16 cellular contexts compared by ENCODE assay signal in genomic region chrX:66760648-66761047, GRCh38.
DNase-seq lines count a peak whose midpoint lies in the region; ATAC-seq, FAIRE-seq and TF ChIP-seq lines count a peak whose summit lies in the region.
"Had no signal": no experiment of that assay in that cellular context is flagged by ENCODE, and none has a peak within 500 bp of the region (broad histone marks: within the 10 kb centered on the region; RNA-seq: fewer than 3 reads in every experiment).

No MANE protein-coding gene starts in this region.

- H3K9ac ChIP-seq in MM.1S (ENCODE audit: low read length): no peak overlapping the region
- H3K9ac ChIP-seq in K562 (ENCODE audit: insufficient read depth in 1 of 2, low read depth in 2 of 2, low read length in 2 of 2): no peak overlapping the region
- no peak overlapping the region for H3K9ac ChIP-seq in mesendoderm (ENCODE audit: low read length)

- no peak overlapping the region for H2BK15ac ChIP-seq in mesendoderm (replicated peaks; ENCODE audit: low read depth)

- WGBS in K562 (ENCODE audit: insufficient coverage, low coverage, missing lambda C conversion rate): 0% methylated on average over 1 of the region's 1 CpG
- no CpG with 5 or more reads among the region's 1 CpG for WGBS in mesendoderm (ENCODE audit: extremely low coverage, insufficient coverage, low lambda C conversion rate)

- no peak overlapping the region for H2BK120ac ChIP-seq in mesendoderm (ENCODE audit: low read depth, low read length)

- no peaks in the 10 kb centered on the region for H3K9me3 ChIP-seq in MM.1S (replicated peaks; ENCODE audit: insufficient read depth, low read length)
- no peaks in the 10 kb centered on the region for H3K9me3 ChIP-seq in K562 (replicated peaks; ENCODE audit: control insufficient read depth, insufficient read depth, low read depth, low read length)
- H3K9me3 ChIP-seq: neutrophil had no signal

- no peak overlapping the region for H3K56ac ChIP-seq in mesendoderm (ENCODE audit: low read length)

- intact Hi-C loops in K562 (cut with micrococcal nuclease): no loop called here

- no peak overlapping the region for H3K4ac ChIP-seq in mesendoderm (ENCODE audit: low read depth, low read length)

- CTCF ChIA-PET in K562 (lab: Yijun Ruan, JAX; ENCODE audit: low intra/inter-chr PET ratio): no interaction called here

- no peak for FAIRE-seq in K562 (lab: Jason Lieb, UNC)

- ATAC-seq in K562 (0 out of 3 replicates have a peak, but pooled peaks have one; percentile 31), GM18868 (IDR thresholded peaks at IDR 0.05; ENCODE audit: unreplicated experiment) (no peak)
- ATAC-seq in activated T-cell treated with anti-CD3 and anti-CD28 coated beads, Interleukin-2, amount 50 U/mL, for 72 hours (replicated peaks in 1 of 2): no peak
- ATAC-seq: left cardiac atrium, WTC11 had no signal

- in situ Hi-C loops in K562 (cut with MboI): no loop called here

- no peak overlapping the region for H3K27ac Mint-ChIP-seq in activated T-cell treated with anti-CD3 and anti-CD28 coated beads, Interleukin-2, amount 50 U/mL, for 72 hours
- H3K27ac Mint-ChIP-seq: CD4-positive, alpha-beta memory T cell; WTC11 had no signal

- no peak for DNase-seq in GM10266 (ENCODE audit: extremely low spot score)
- peak; percentile 11 for DNase-seq in MM.1S
- DNase-seq in K562 (ENCODE audit: extremely low read depth in 1 of 4, low spot score in 3 of 4): peak in 2 of 4 experiments; percentile 0 to 4
- DNase-seq in mesendoderm: peak; percentile 8
- DNase-seq in SHP77 treated with DMSO at 0.1 percent for 48 hours (lab: John Stamatoyannopoulos, UW): no peak
- no peak for DNase-seq in activated T-cell treated with anti-CD3 and anti-CD28 coated beads, Interleukin-2, amount 50 U/mL, for 72 hours
- DNase-seq in GM20000 (ENCODE audit: low spot score): no peak
- DNase-seq: CD4-positive, alpha-beta memory T cell; glutamatergic neuron; left cardiac atrium; NCI-H524 treated with DMSO at 0.1 percent for 48 hours; SIG-M5 had no signal

- H3K23ac ChIP-seq in mesendoderm (ENCODE audit: low read length): no peak overlapping the region

- H3K4me3 Mint-ChIP-seq in activated T-cell treated with anti-CD3 and anti-CD28 coated beads, Interleukin-2, amount 50 U/mL, for 72 hours: no peak overlapping the region
- H3K4me3 Mint-ChIP-seq: CD4-positive, alpha-beta memory T cell; WTC11 had no signal

- H3K27me3 Mint-ChIP-seq in activated T-cell treated with anti-CD3 and anti-CD28 coated beads, Interleukin-2, amount 50 U/mL, for 72 hours (ENCODE audit: low read depth): peaks cover 4% of the 10 kb centered on the region
- H3K27me3 Mint-ChIP-seq: CD4-positive, alpha-beta memory T cell had no signal

- H3K27me3 ChIP-seq in MM.1S (replicated peaks; ENCODE audit: insufficient read depth, low read length): no peaks in the 10 kb centered on the region
- no peaks in the 10 kb centered on the region for H3K27me3 ChIP-seq in K562 (ENCODE audit: control insufficient read depth in 2 of 2, insufficient read depth in 2 of 2, low read length in 2 of 2)
- no peaks in the 10 kb centered on the region for H3K27me3 ChIP-seq in mesendoderm (ENCODE audit: insufficient read depth, low read length, poor library complexity)
- H3K27me3 ChIP-seq: neutrophil had no signal

- H3K4me1 ChIP-seq in MM.1S (ENCODE audit: low read length): peaks cover 26% of the 10 kb centered on the region
- H3K4me1 ChIP-seq in K562 (replicated peaks in 1 of 2; ENCODE audit: control insufficient read depth in 2 of 2, insufficient read depth in 2 of 2, low read length in 2 of 2): no peaks in the 10 kb centered on the region
- H3K4me1 ChIP-seq in mesendoderm (ENCODE audit: control insufficient read depth, low read depth, low read length): no peaks in the 10 kb centered on the region

- H3K79me2 ChIP-seq in MM.1S (ENCODE audit: low read length): no peaks in the 10 kb centered on the region
- H3K79me2 ChIP-seq in K562 (ENCODE audit: control insufficient read depth, insufficient read depth, low read length): no peaks in the 10 kb centered on the region
- no peaks in the 10 kb centered on the region for H3K79me2 ChIP-seq in mesendoderm (ENCODE audit: control insufficient read depth, insufficient read depth, low read length)

- no peaks in the 10 kb centered on the region for H3K9me1 ChIP-seq in K562 (ENCODE audit: control insufficient read depth, insufficient read depth, low read length)

- H3K79me1 ChIP-seq in mesendoderm (ENCODE audit: low read length): no peaks in the 10 kb centered on the region

- H3F3A ChIP-seq in MM.1S (ENCODE audit: insufficient read depth, low read length): no peaks in the 10 kb centered on the region

- H3K9me2 ChIP-seq in MM.1S (replicated peaks; ENCODE audit: insufficient read depth, low read length): no peaks in the 10 kb centered on the region

- H2AK5ac ChIP-seq in mesendoderm (ENCODE audit: low read length): no peak overlapping the region

- no peaks in the 10 kb centered on the region for H3K4me1 Mint-ChIP-seq in activated T-cell treated with anti-CD3 and anti-CD28 coated beads, Interleukin-2, amount 50 U/mL, for 72 hours (ENCODE audit: low read depth)
- H3K4me1 Mint-ChIP-seq: CD4-positive, alpha-beta memory T cell; WTC11 had no signal

- no peak overlapping the region for H4K8ac ChIP-seq in mesendoderm (ENCODE audit: low read depth, low read length)

- no peak for TF ChIP-seq EP300 in K562 (IDR thresholded peaks at IDR 0.05; ENCODE audit: low read length)

- no peak overlapping the region for H3K18ac ChIP-seq in mesendoderm (ENCODE audit: low read length)

- no peak overlapping the region for H2BK5ac ChIP-seq in mesendoderm (ENCODE audit: low read length)

- H3K36me3 Mint-ChIP-seq in activated T-cell treated with anti-CD3 and anti-CD28 coated beads, Interleukin-2, amount 50 U/mL, for 72 hours (ENCODE audit: insufficient read depth in 2 of 2): peaks cover 0 to 2% of the 10 kb centered on the region in 2 donors
- H3K36me3 Mint-ChIP-seq: CD4-positive, alpha-beta memory T cell; WTC11 had no signal

- no peak overlapping the region for H3K4me2 ChIP-seq in MM.1S (ENCODE audit: low read depth, low read length)
- H3K4me2 ChIP-seq in K562 (ENCODE audit: insufficient read depth, low read length): no peak overlapping the region
- H3K4me2 ChIP-seq in mesendoderm (ENCODE audit: low read length): no peak overlapping the region

- no peak for TF ChIP-seq RAD21 in K562 (CRISPR knock-in tag; conservative IDR thresholded peaks at IDR 0.05 in 1 of 2, IDR thresholded peaks at IDR 0.05 in 1 of 2)

- no peak overlapping the region for H4K5ac ChIP-seq in mesendoderm (ENCODE audit: low read length)

- BruUV-seq in K562 (replicated peaks; lab: Mats Ljungman, UMichigan): no TSS peak

- POLR2A ChIA-PET in K562 (lab: Yijun Ruan, JAX): no interaction called here

- peak; percentile 17 for TF ChIP-seq CTCF in GM10266 (IDR thresholded peaks at IDR 0.05; ENCODE audit: control insufficient read depth, insufficient read depth, low read depth, missing control alignments)
- peak; percentile 29 for TF ChIP-seq CTCF in MM.1S (IDR thresholded peaks at IDR 0.05; ENCODE audit: low read length)
- peak in 1 of 3 experiments; percentile 29; a peak in 1 of 6 replicates for TF ChIP-seq CTCF in K562 (IDR thresholded peaks at IDR 0.05 in 2 of 3, conservative IDR thresholded peaks at IDR 0.05 in 1 of 3; ENCODE audit: insufficient read depth in 2 of 3, low read depth in 1 of 3, low read length in 3 of 3)
- no peak for TF ChIP-seq CTCF in GM20000 (IDR thresholded peaks at IDR 0.05; ENCODE audit: extremely low read depth, missing control alignments)

- H2AFZ ChIP-seq in MM.1S (ENCODE audit: low read length): no peak overlapping the region
- no peak overlapping the region for H2AFZ ChIP-seq in K562 (ENCODE audit: low read depth, low read length)

- H3K4me3 ChIP-seq in MM.1S (ENCODE audit: low read length) (no peak overlapping the region), K562 (no peak overlapping the region), mesendoderm (ENCODE audit: low read length) (no peak overlapping the region)

- no peaks in the 10 kb centered on the region for H3K36me3 ChIP-seq in MM.1S (replicated peaks; ENCODE audit: insufficient read depth, low read length)
- no peaks in the 10 kb centered on the region for H3K36me3 ChIP-seq in K562 (ENCODE audit: control insufficient read depth, insufficient read depth, low read length)
- no peaks in the 10 kb centered on the region for H3K36me3 ChIP-seq in mesendoderm (ENCODE audit: control insufficient read depth, insufficient read depth, low read length)
- H3K36me3 ChIP-seq: neutrophil had no signal

- H4K20me1 ChIP-seq in MM.1S (ENCODE audit: insufficient read depth, low read length) (no peaks in the 10 kb centered on the region), K562 (replicated peaks; ENCODE audit: control insufficient read depth, insufficient read depth, low read length) (no peaks in the 10 kb centered on the region)

- TF ChIP-seq POLR2A in K562 (conservative IDR thresholded peaks at IDR 0.05): no peak

- no peaks in the 10 kb centered on the region for H3K9me3 Mint-ChIP-seq in activated T-cell treated with anti-CD3 and anti-CD28 coated beads, Interleukin-2, amount 50 U/mL, for 72 hours

- H3K27ac ChIP-seq in MM.1S (ENCODE audit: low read length): no peak overlapping the region
- no peak overlapping the region for H3K27ac ChIP-seq in K562 (ENCODE audit: extremely low read depth, low read depth, low read length)
- H3K27ac ChIP-seq in mesendoderm (ENCODE audit: low read depth, low read length): no peak overlapping the region
- H3K27ac ChIP-seq: HL-60, neutrophil had no signal

TF ChIP-seq in K562, 482 proteins besides CTCF, POLR2A, EP300 and RAD21 (continues in another document):
- no peak for TF ChIP-seq ZEB2 (IDR thresholded peaks at IDR 0.05)

Comparison
In these comparisons a context has a peak if more than half of its experiments do, and no peak if none do; other contexts are left out.
1. DNase-seq: peak in MM.1S (single experiment) and mesendoderm (single experiment); none in GM10266 (single experiment), SHP77 treated with DMSO at 0.1 percent for 48 hours (single experiment), activated T-cell treated with anti-CD3 and anti-CD28 coated beads, Interleukin-2, amount 50 U/mL, for 72 hours (0 of 2) and GM20000 (single experiment).